12 cellular contexts compared by ENCODE assay signal in the genomic region with DNA sequence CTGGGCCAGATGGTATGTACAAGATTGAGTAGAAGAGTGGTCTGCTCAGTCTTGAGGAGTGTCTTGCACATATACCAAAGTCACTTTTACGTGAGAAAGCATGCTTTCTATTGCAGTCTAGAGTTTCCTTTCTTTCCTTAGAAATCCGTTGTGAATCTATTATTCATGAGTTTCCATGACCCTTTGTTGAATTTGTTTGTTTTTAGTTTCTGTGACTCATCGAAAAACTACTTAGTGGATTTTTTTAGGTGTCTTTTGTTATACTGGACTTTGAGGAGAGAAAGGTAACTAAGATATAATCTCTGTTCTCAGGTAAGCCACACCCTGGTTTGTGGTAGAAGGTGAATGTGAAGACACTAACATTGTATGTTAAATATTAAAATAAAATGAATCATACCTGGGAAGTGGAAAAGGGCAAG. TPM values are rescaled to one million over a fixed set of nuclear protein-coding genes. Genes with fewer than 3 reads are reported as not detected.
DNase-seq lines count a peak whose midpoint lies in the region; ATAC-seq and TF ChIP-seq lines count a peak whose summit lies in the region.
"Had no signal": no experiment of that assay in that cellular context is flagged by ENCODE, and none has a peak within 500 bp of the region (broad histone marks: within the 10 kb centered on the region; RNA-seq: fewer than 3 reads in every experiment).

No MANE protein-coding gene starts in this region.

- TF ChIP-seq CTCF in fibroblast of mammary gland (conservative IDR thresholded peaks at IDR 0.05; ENCODE audit: control insufficient read depth, insufficient read depth, low read depth, low read length) (no peak), type B pancreatic cell (conservative IDR thresholded peaks at IDR 0.05) (no peak)
- no peak for TF ChIP-seq CTCF in CD8-positive, alpha-beta T cell (IDR thresholded peaks at IDR 0.05)

- DNase-seq in activated T-cell treated with anti-CD3 and anti-CD28 coated beads, Interleukin-2, amount 50 U/mL, for 72 hours, result no peak
- DNase-seq in activated T-cell treated with anti-CD3 and anti-CD28 coated beads, Interleukin-2, amount 50 U/mL, for 48 hours, result no peak
- peak; percentile 26 for DNase-seq in fibroblast of mammary gland (ENCODE audit: low read depth)
- DNase-seq in type B pancreatic cell (ENCODE audit: extremely low spot score, unreplicated experiment), result no peak
- DNase-seq in CD8-positive, alpha-beta T cell, result no peak
- DNase-seq: activated CD4-positive, alpha-beta T cell treated with anti-CD3 and anti-CD28 coated beads, Interleukin-2, amount 50 U/mL, for 4 hours; C1 segment of cervical spinal cord; psoas muscle had no signal

- no peaks in the 10 kb centered on the region for H3K9me3 Mint-ChIP-seq in activated T-cell treated with anti-CD3 and anti-CD28 coated beads, Interleukin-2, amount 50 U/mL, for 72 hours
- H3K9me3 Mint-ChIP-seq in type B pancreatic cell, result peaks cover 3% of the 10 kb centered on the region
- H3K9me3 Mint-ChIP-seq in CD8-positive, alpha-beta T cell, result no peaks in the 10 kb centered on the region

- no peaks in the 10 kb centered on the region for H3K27me3 ChIP-seq in CD8-positive, alpha-beta T cell (ENCODE audit: insufficient read depth, low read length)

- CTCF ChIA-PET in CD8-positive, alpha-beta T cell (lab: Charles Lee), result no interaction called here

- H3K4me1 Mint-ChIP-seq in activated T-cell treated with anti-CD3 and anti-CD28 coated beads, Interleukin-2, amount 50 U/mL, for 72 hours (ENCODE audit: low read depth), result peaks cover 70% of the 10 kb centered on the region
- peaks cover 25% of the 10 kb centered on the region for H3K4me1 Mint-ChIP-seq in type B pancreatic cell (ENCODE audit: unreplicated experiment)
- H3K4me1 Mint-ChIP-seq in CD8-positive, alpha-beta T cell (ENCODE audit: low read depth), result peaks cover 45% of the 10 kb centered on the region

- H3K27ac Mint-ChIP-seq in activated T-cell treated with anti-CD3 and anti-CD28 coated beads, Interleukin-2, amount 50 U/mL, for 72 hours, result peak overlapping the region; percentile 14
- H3K27ac Mint-ChIP-seq in type B pancreatic cell, result peak overlapping the region; percentile 82
- no peak overlapping the region for H3K27ac Mint-ChIP-seq in CD8-positive, alpha-beta T cell

- ATAC-seq in activated T-cell treated with anti-CD3 and anti-CD28 coated beads, Interleukin-2, amount 50 U/mL, for 72 hours (replicated peaks in 1 of 2), result peak; percentile 81 to 87
- ATAC-seq in SK-N-SH treated with all-trans-retinoic acid at 6 μM for 48 hours (peak; percentile 14; the same call in 1 of the 3 replicates), HG03521 (IDR thresholded peaks at IDR 0.05; ENCODE audit: unreplicated experiment) (no peak), HG03460 (IDR thresholded peaks at IDR 0.05; ENCODE audit: unreplicated experiment) (no peak)
- no peak for ATAC-seq in CD8-positive, alpha-beta T cell
- ATAC-seq: psoas muscle had no signal

- peaks cover 4% of the 10 kb centered on the region for H3K4me1 ChIP-seq in CD8-positive, alpha-beta T cell (ENCODE audit: insufficient read depth, low read length)
- H3K4me1 ChIP-seq: psoas muscle had no signal

- H3K9me3 ChIP-seq in CD8-positive, alpha-beta T cell (ENCODE audit: low read length), result no peaks in the 10 kb centered on the region
- H3K9me3 ChIP-seq: psoas muscle had no signal

- H3K27ac ChIP-seq in CD8-positive, alpha-beta T cell (ENCODE audit: low read depth, low read length), result no peak overlapping the region
- H3K27ac ChIP-seq: coronary artery, psoas muscle had no signal

- H3K27me3 Mint-ChIP-seq in activated T-cell treated with anti-CD3 and anti-CD28 coated beads, Interleukin-2, amount 50 U/mL, for 72 hours (ENCODE audit: low read depth), result no peaks in the 10 kb centered on the region
- H3K27me3 Mint-ChIP-seq in type B pancreatic cell, result no peaks in the 10 kb centered on the region
- H3K27me3 Mint-ChIP-seq in CD8-positive, alpha-beta T cell (ENCODE audit: low read depth), result no peaks in the 10 kb centered on the region

- H3K4me3 ChIP-seq in fibroblast of mammary gland (ENCODE audit: control insufficient read depth, low read depth, low read length), result no peak overlapping the region
- no peak overlapping the region for H3K4me3 ChIP-seq in CD8-positive, alpha-beta T cell (ENCODE audit: low read depth, low read length)
- H3K4me3 ChIP-seq: coronary artery, psoas muscle had no signal

- H3K4me3 Mint-ChIP-seq in activated T-cell treated with anti-CD3 and anti-CD28 coated beads, Interleukin-2, amount 50 U/mL, for 72 hours, result peak overlapping the region; percentile 28 to 38
- H3K4me3 Mint-ChIP-seq in type B pancreatic cell, result peak overlapping the region; percentile 13
- no peak overlapping the region for H3K4me3 Mint-ChIP-seq in CD8-positive, alpha-beta T cell

- intact Hi-C loops in CD8-positive, alpha-beta T cell (cut with DNase I, micrococcal nuclease), result no loop called here

- H3K36me3 Mint-ChIP-seq in activated T-cell treated with anti-CD3 and anti-CD28 coated beads, Interleukin-2, amount 50 U/mL, for 72 hours (ENCODE audit: insufficient read depth in 2 of 2), result peaks cover 0 to 1% of the 10 kb centered on the region in 2 donors
- no peaks in the 10 kb centered on the region for H3K36me3 Mint-ChIP-seq in type B pancreatic cell
- H3K36me3 Mint-ChIP-seq in CD8-positive, alpha-beta T cell, result peaks cover 8% of the 10 kb centered on the region

- POLR2A ChIA-PET in CD8-positive, alpha-beta T cell (lab: Charles Lee), result no interaction called here

- no peaks in the 10 kb centered on the region for H3K36me3 ChIP-seq in CD8-positive, alpha-beta T cell (ENCODE audit: insufficient read depth, low read length)

TF ChIP-seq in SK-N-SH treated with all-trans-retinoic acid at 6 μM for 48 hours, 23 proteins besides CTCF, POLR2A, EP300 and RAD21:
- no peak for TF ChIP-seq RARB (CRISPR knock-in tag; IDR thresholded peaks at IDR 0.05)
- TF ChIP-seq BACH2 (CRISPR knock-in tag; IDR thresholded peaks at IDR 0.05; ENCODE audit: borderline replicate concordance), result no peak
- no peak for TF ChIP-seq ZFP3 (CRISPR knock-in tag; IDR thresholded peaks at IDR 0.05)
- no peak for TF ChIP-seq ISL1 (CRISPR knock-in tag; IDR thresholded peaks at IDR 0.05)
- TF ChIP-seq, protein P1, sequence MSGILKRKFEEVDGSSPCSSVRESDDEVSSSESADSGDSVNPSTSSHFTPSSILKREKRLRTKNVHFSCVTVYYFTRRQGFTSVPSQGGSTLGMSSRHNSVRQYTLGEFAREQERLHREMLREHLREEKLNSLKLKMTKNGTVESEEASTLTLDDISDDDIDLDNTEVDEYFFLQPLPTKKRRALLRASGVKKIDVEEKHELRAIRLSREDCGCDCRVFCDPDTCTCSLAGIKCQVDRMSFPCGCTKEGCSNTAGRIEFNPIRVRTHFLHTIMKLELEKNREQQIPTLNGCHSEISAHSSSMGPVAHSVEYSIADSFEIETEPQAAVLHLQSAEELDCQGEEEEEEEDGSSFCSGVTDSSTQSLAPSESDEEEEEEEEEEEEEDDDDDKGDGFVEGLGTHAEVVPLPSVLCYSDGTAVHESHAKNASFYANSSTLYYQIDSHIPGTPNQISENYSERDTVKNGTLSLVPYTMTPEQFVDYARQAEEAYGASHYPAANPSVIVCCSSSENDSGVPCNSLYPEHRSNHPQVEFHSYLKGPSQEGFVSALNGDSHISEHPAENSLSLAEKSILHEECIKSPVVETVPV (CRISPR knock-in tag; IDR thresholded peaks at IDR 0.05), result no peak
TF ChIP-seq in SK-N-SH treated with all-trans-retinoic acid at 6 μM for 48 hours: peak in this region for 0.

RNA-seq across cellular contexts. Expression of gene GALNT7, which starts 23.0 kb away (rescaled TPM):
- 10 to 100 TPM; 10.1 to 12.8 TPM for total RNA-seq in activated T-cell treated with anti-CD3 and anti-CD28 coated beads, Interleukin-2, amount 50 U/mL, for 72 hours
- total RNA-seq in type B pancreatic cell (ENCODE audit: low replicate concordance), result 63.9 and 100 TPM in 2 replicates
- total RNA-seq in CD8-positive, alpha-beta T cell, result 1 to 10 TPM; 4.4 to 7.3 TPM

Comparison
In these comparisons a context has a peak if more than half of its experiments do, and no peak if none do; other contexts are left out.
1. ATAC-seq: peak in activated T-cell treated with anti-CD3 and anti-CD28 coated beads, Interleukin-2, amount 50 U/mL, for 72 hours (2 of 2) and SK-N-SH treated with all-trans-retinoic acid at 6 μM for 48 hours (single experiment); none in CD8-positive, alpha-beta T cell (single experiment), HG03521 (single experiment) and HG03460 (single experiment).